In genomic region chr20:23636908-23637281, GRCh38 we compare ENCODE assay signal across 7 cellular contexts. TPM values are rescaled to one million over a fixed set of nuclear protein-coding genes. Genes with fewer than 3 reads are reported as not detected.
DNase-seq lines count a peak whose midpoint lies in the region; ATAC-seq and TF ChIP-seq lines count a peak whose summit lies in the region.

No MANE protein-coding gene starts in this region.

- peaks cover 9% of the 10 kb centered on the region for H3K27me3 ChIP-seq in HUES6 (ENCODE audit: control insufficient read depth, insufficient read depth, low read length)
- peaks cover 0 to 9% of the 10 kb centered on the region in 2 donors for H3K27me3 ChIP-seq in left lung
- no peaks in the 10 kb centered on the region for H3K27me3 ChIP-seq in subcutaneous abdominal adipose tissue (ENCODE audit: control insufficient read depth in 5 of 5, insufficient read depth in 4 of 5, low read length in 5 of 5)

- peak overlapping the region; percentile 86 for H3K9ac ChIP-seq in HUES6 (ENCODE audit: low read length)
- peak overlapping the region; percentile 22 to 87 (median 84) for H3K9ac ChIP-seq in subcutaneous abdominal adipose tissue (ENCODE audit: low read length in 5 of 5)

- peaks cover 11% of the 10 kb centered on the region for H3K36me3 ChIP-seq in HUES6 (ENCODE audit: control insufficient read depth, insufficient read depth, low read length)
- peaks cover 0 to 31% of the 10 kb centered on the region in 2 donors for H3K36me3 ChIP-seq in left lung
- peaks cover 0 to 32% (median 32%) of the 10 kb centered on the region in 5 donors for H3K36me3 ChIP-seq in subcutaneous abdominal adipose tissue (ENCODE audit: control insufficient read depth in 5 of 5, insufficient read depth in 5 of 5, low read length in 5 of 5)

- DNase-seq in astrocyte of the spinal cord (ENCODE audit: low read depth, low spot score) (no peak), left lung (no peak), midbrain (lab: John Stamatoyannopoulos, UW) (no peak), NCI-H146 treated with DMSO at 0.1 percent for 48 hours (lab: John Stamatoyannopoulos, UW; ENCODE audit: unreplicated experiment) (no peak)

- intact Hi-C loops in left lung (cut with DNase I): no loop called here

- in situ Hi-C loops in astrocyte of the spinal cord (cut with HindIII; ENCODE audit: low sequenced_read_pairs): no loop called here

- H3K27ac ChIP-seq in HUES6 (ENCODE audit: low read depth, low read length) (no peak overlapping the region; the same call in 1 of the 2 replicates), left lung (peak overlapping the region; percentile 80 to 95), subcutaneous abdominal adipose tissue (ENCODE audit: low read depth, low read length) (peak overlapping the region; percentile 81)

- ATAC-seq in left lung (no peak), HG03045 (IDR thresholded peaks at IDR 0.05; ENCODE audit: unreplicated experiment) (no peak)

- H3K9me3 ChIP-seq in HUES6 (ENCODE audit: control insufficient read depth, insufficient read depth, low read depth, low read length): no peaks in the 10 kb centered on the region
- no peaks in the 10 kb centered on the region for H3K9me3 ChIP-seq in left lung
- H3K9me3 ChIP-seq in subcutaneous abdominal adipose tissue (ENCODE audit: control insufficient read depth in 5 of 5, low read length in 5 of 5): no peaks in the 10 kb centered on the region

- H3K4me1 ChIP-seq in HUES6 (ENCODE audit: control insufficient read depth, insufficient read depth, low read length): peaks cover 23% of the 10 kb centered on the region
- peaks cover 12 to 38% of the 10 kb centered on the region in 2 donors for H3K4me1 ChIP-seq in left lung
- H3K4me1 ChIP-seq in subcutaneous abdominal adipose tissue (ENCODE audit: control insufficient read depth in 5 of 5, insufficient read depth in 5 of 5, low read length in 5 of 5): peaks cover 14 to 67% (median 57%) of the 10 kb centered on the region in 5 donors

- TF ChIP-seq CTCF in astrocyte of the spinal cord (IDR thresholded peaks at IDR 0.05; ENCODE audit: low read depth, low read length) (no peak), left lung (IDR thresholded peaks at IDR 0.05) (no peak)

- peak overlapping the region; percentile 90 for H3K4me3 ChIP-seq in HUES6 (ENCODE audit: low read depth, low read length)
- peak overlapping the region; percentile 65 for H3K4me3 ChIP-seq in astrocyte of the spinal cord (ENCODE audit: low read depth, low read length)
- H3K4me3 ChIP-seq in left lung: peak overlapping the region; percentile 77 to 83
- H3K4me3 ChIP-seq in subcutaneous abdominal adipose tissue (ENCODE audit: low read depth in 1 of 5, low read length in 5 of 5): peak overlapping the region; percentile 73 to 89 (median 87)

RNA-seq across cellular contexts. Expression of gene CST3, which starts 0.9 kb away (rescaled TPM):
- 100 to 1,000 TPM; 628 to 714 TPM for total RNA-seq in left lung

RNA-seq across cellular contexts. Expression of gene CST9, which starts 31.2 kb away (rescaled TPM):
- total RNA-seq in left lung: not detected

RNA-seq across cellular contexts. Expression of gene CST4, which starts 51.9 kb away (rescaled TPM):
- total RNA-seq in left lung: not detected
